Comparison of ENCODE assay signal across 5 cellular contexts in genomic region chr1:208614610-208615009, GRCh38.
"Had no signal": no experiment of that assay in that cellular context is flagged by ENCODE, and none has a peak within 500 bp of the region (broad histone marks: within the 10 kb centered on the region; RNA-seq: fewer than 3 reads in every experiment).

No MANE protein-coding gene starts in this region.

- DNase-seq: H9, HCEC 1CT, IMR-90 had no signal

- ATAC-seq: GM23338, K562 had no signal

- H3K4me3 ChIP-seq: GM23338, K562 had no signal
